In genomic region chr1:64471218-64471719, GRCh38 we compare ENCODE assay signal across 10 cellular contexts. TPM values are rescaled to one million over a fixed set of nuclear protein-coding genes. Genes with fewer than 3 reads are reported as not detected.
DNase-seq lines count a peak whose midpoint lies in the region; ATAC-seq, FAIRE-seq and TF ChIP-seq lines count a peak whose summit lies in the region.
"Had no signal": no experiment of that assay in that cellular context is flagged by ENCODE, and none has a peak within 500 bp of the region (broad histone marks: within the 10 kb centered on the region; RNA-seq: fewer than 3 reads in every experiment).

No MANE protein-coding gene starts in this region.

- ATAC-seq in GM18909 (IDR thresholded peaks at IDR 0.05; ENCODE audit: poor library complexity, unreplicated experiment): no peak

- H2AK5ac ChIP-seq in H1 (ENCODE audit: low read depth, low read length): no peak overlapping the region

- H3K9ac ChIP-seq in SK-N-SH (peak overlapping the region; percentile 75; the same call in 1 of the 2 replicates), H1 (replicated peaks in 1 of 4; ENCODE audit: extremely low read depth in 1 of 4, low read depth in 3 of 4, low read length in 3 of 4) (peak overlapping the region; percentile 44 to 86 (median 62))

- H4K91ac ChIP-seq in H1 (replicated peaks; ENCODE audit: insufficient read length, low read length): peak overlapping the region; percentile 90

- no peak overlapping the region for H3K23ac ChIP-seq in H1 (ENCODE audit: insufficient read length)

- FAIRE-seq in H1 (lab: Jason Lieb, UNC): no peak
- FAIRE-seq: TTC549 had no signal

- no peak overlapping the region for H3K14ac ChIP-seq in H1 (ENCODE audit: insufficient read length)

- H3K27me3 ChIP-seq in SK-N-SH (ENCODE audit: insufficient read depth) (no peaks in the 10 kb centered on the region), H1 (replicated peaks in 1 of 4; ENCODE audit: control insufficient read depth in 3 of 4, extremely low read depth in 1 of 4, insufficient read depth in 3 of 4, low read length in 3 of 4) (peaks cover 0 to 10% (median 2%) of the 10 kb centered on the region in 4 experiments; a peak in 3 of 7 replicates), transverse colon (peaks cover 52% of the 10 kb centered on the region)

- H3K4me2 ChIP-seq in SK-N-SH (peak overlapping the region; percentile 85), H1 (ENCODE audit: insufficient read depth in 1 of 2, low read depth in 2 of 2, low read length in 2 of 2) (peak overlapping the region; percentile 77 to 81)

- 0 out of 2 replicates have a peak overlapping the region, but pooled peaks have one; percentile 12 for H2BK15ac ChIP-seq in H1 (ENCODE audit: low read length)

- in situ Hi-C loops in transverse colon (cut with MboI; ENCODE audit: low pct_ligation_motif_present in 1 of 4, low pct_unique_long_range_greater_than_20kb in 1 of 4, low sequenced_read_pairs in 3 of 4): loop anchor here in 2 of 4 donors (25.0 kb wide), 1 partner anchor 191 kb away; no protein-coding TSS in a partner anchor

- H3K23me2 ChIP-seq in H1 (ENCODE audit: low read depth, low read length): peaks cover 24% of the 10 kb centered on the region

- peak overlapping the region; percentile 100 for H2AFZ ChIP-seq in SK-N-SH (ENCODE audit: low read depth)
- H2AFZ ChIP-seq in H1 (ENCODE audit: low read length): no peak overlapping the region

- peak overlapping the region; percentile 78 for H3K56ac ChIP-seq in H1 (replicated peaks; ENCODE audit: insufficient read length, low read depth, low read length)

- peak overlapping the region; percentile 76 for H2BK20ac ChIP-seq in H1 (ENCODE audit: low read length)

- POLR2A ChIA-PET in SK-N-SH (lab: Yijun Ruan, JAX) (no interaction called here), H1 (lab: Charles Lee; ENCODE audit: partially characterized antibody) (interaction anchor here (1.4 to 3.6 kb wide), 4 partner anchors 17 to 35 kb away, joined by 4 to 27 read pairs (median 16); no protein-coding TSS in a partner anchor)

- H3K4me3 ChIP-seq in SK-N-SH (ENCODE audit: low read depth in 2 of 2, low read length in 1 of 2) (peak overlapping the region; percentile 79 to 83), H1 (ENCODE audit: extremely low read depth in 1 of 4, insufficient read depth in 2 of 4, low read depth in 3 of 4, low read length in 4 of 4) (peak overlapping the region; percentile 76 to 94 (median 90)), mesodermal cell (ENCODE audit: extremely low read depth, insufficient read depth, low read length, poor library complexity, severe bottlenecking) (peak overlapping the region; percentile 78), transverse colon (peak overlapping the region; percentile 58 to 70 (median 67))

- H3K36me3 ChIP-seq in SK-N-SH (replicated peaks in 1 of 2; ENCODE audit: control insufficient read depth in 1 of 2, insufficient read depth in 2 of 2, low read length in 1 of 2) (no peaks in the 10 kb centered on the region), H1 (ENCODE audit: control insufficient read depth in 2 of 4, insufficient read depth in 4 of 4, low read length in 3 of 4) (peaks cover 0 to 6% (median 0%) of the 10 kb centered on the region in 4 experiments; a peak in 1 of 8 replicates), mesodermal cell (ENCODE audit: control insufficient read depth, insufficient read depth, low read length) (no peaks in the 10 kb centered on the region), transverse colon (no peaks in the 10 kb centered on the region)

- TF ChIP-seq RAD21 in SK-N-SH (IDR thresholded peaks at IDR 0.05; ENCODE audit: low read length) (no peak), H1 (IDR thresholded peaks at IDR 0.05 in 1 of 2, conservative IDR thresholded peaks at IDR 0.05 in 1 of 2; ENCODE audit: low read depth in 2 of 2, low read length in 2 of 2) (no peak)

- peak overlapping the region; percentile 80 for H2BK5ac ChIP-seq in H1 (ENCODE audit: low read depth, low read length)

- H3F3A ChIP-seq in SK-N-SH (replicated peaks; ENCODE audit: insufficient read depth): peaks cover 1% of the 10 kb centered on the region

- no peak; a peak in 1 of 3 replicates for TF ChIP-seq POLR2A in H1 (IDR thresholded peaks at IDR 0.05; ENCODE audit: control extremely low read depth in 1 of 2, low read depth in 2 of 2, low read length in 2 of 2)
- TF ChIP-seq POLR2A in transverse colon (IDR thresholded peaks at IDR 0.05): no peak

- peak overlapping the region; percentile 68 for H4K5ac ChIP-seq in H1 (ENCODE audit: insufficient read length, low read depth, low read length)

- H3K27ac ChIP-seq in SK-N-SH (ENCODE audit: low read depth in 2 of 2, low read length in 1 of 2): peak overlapping the region in 1 of 2 experiments; percentile 87; a peak in 2 of 4 replicates
- no peak overlapping the region for H3K27ac ChIP-seq in H1 (ENCODE audit: low read depth, low read length)
- peak overlapping the region; percentile 51 for H3K27ac ChIP-seq in mesodermal cell (ENCODE audit: low read depth, low read length, severe bottlenecking)
- H3K27ac ChIP-seq in transverse colon: peak overlapping the region; percentile 76 to 89 (median 82)
- H3K27ac ChIP-seq: C4-2B had no signal

- 4% methylated on average over 31 of the region's 35 CpGs for WGBS in SK-N-SH (ENCODE audit: low lambda C conversion rate)
- WGBS in H1 (ENCODE audit: extremely low coverage in 1 of 2, insufficient coverage in 1 of 2, insufficient read length in 1 of 2, insufficient replicate concordance in 2 of 2, low coverage in 1 of 2, low lambda C conversion rate in 2 of 2, missing lambda C conversion rate in 1 of 2), 2 experiments: 0% methylated on average over 34 of the region's 35 CpGs; no CpG with 5 or more reads in 1 of the 2 experiments
- 0% methylated on average over 21 to 24 of the region's 35 CpGs for WGBS in mesodermal cell (ENCODE audit: insufficient coverage in 2 of 2), 2 experiments
- 0 to 5% methylated on average over 3 to 35 of the region's 35 CpGs for WGBS in transverse colon (ENCODE audit: low coverage in 1 of 2), 2 donors

- peak overlapping the region; percentile 64 for H3K4ac ChIP-seq in H1 (replicated peaks; ENCODE audit: insufficient read length, low read depth, low read length)

- no peaks in the 10 kb centered on the region for H4K20me1 ChIP-seq in SK-N-SH (ENCODE audit: insufficient read depth)
- H4K20me1 ChIP-seq in H1 (replicated peaks in 1 of 2; ENCODE audit: control insufficient read depth in 1 of 2, insufficient read depth in 2 of 2, low read length in 2 of 2): peaks cover 0 to 9% of the 10 kb centered on the region in 2 experiments

- DNase-seq in NCI-H1436 (lab: John Stamatoyannopoulos, UW) (peak; percentile 3), NCI-H1436 treated with DMSO at 0.1 percent for 48 hours (lab: John Stamatoyannopoulos, UW) (no peak), SK-N-SH (peak; percentile 85), H1 (ENCODE audit: low read depth in 1 of 2, low spot score in 2 of 2) (peak in 1 of 2 experiments; percentile 67), transverse colon (peak; percentile 20), mucosa of gallbladder (ENCODE audit: low spot score) (no peak)

- CTCF ChIA-PET in SK-N-SH (lab: Yijun Ruan, JAX): interaction anchor here (0.7 to 1.1 kb wide), 3 partner anchors 34 to 205 kb away, joined by 3 to 4 read pairs (median 3); no protein-coding TSS in a partner anchor
- CTCF ChIA-PET in H1 (lab: Charles Lee; ENCODE audit: partially characterized antibody): interaction anchor here (1.5 kb wide), 1 partner anchor 18 kb away, joined by 3 read pairs; no protein-coding TSS in a partner anchor

- no peak for TF ChIP-seq CTCF in SK-N-SH (IDR thresholded peaks at IDR 0.05)
- no peak for TF ChIP-seq CTCF in H1 (IDR thresholded peaks at IDR 0.05; ENCODE audit: control extremely low read depth in 1 of 3, insufficient read depth in 1 of 3, low read depth in 1 of 3, low read length in 3 of 3)
- TF ChIP-seq CTCF in transverse colon (IDR thresholded peaks at IDR 0.05): no peak

- no peaks in the 10 kb centered on the region; the same call in 1 of the 2 replicates for H3K79me1 ChIP-seq in H1 (ENCODE audit: low read depth, low read length)

- peak overlapping the region; percentile 91; the same call in 1 of the 2 replicates for H2BK12ac ChIP-seq in H1 (ENCODE audit: low read depth, low read length)

- H3K9me2 ChIP-seq in SK-N-SH: no peaks in the 10 kb centered on the region

- H3K4me1 ChIP-seq in SK-N-SH (ENCODE audit: control insufficient read depth in 1 of 2, insufficient read depth in 2 of 2, low read depth in 1 of 2, low read length in 1 of 2): peaks cover 12 to 25% of the 10 kb centered on the region in 2 experiments
- H3K4me1 ChIP-seq in H1 (replicated peaks in 1 of 4; ENCODE audit: control insufficient read depth in 3 of 4, insufficient read depth in 4 of 4, low read length in 3 of 4): peaks cover 14 to 26% (median 19%) of the 10 kb centered on the region in 4 experiments
- H3K4me1 ChIP-seq in mesodermal cell (ENCODE audit: control insufficient read depth, insufficient read depth, low read length, poor library complexity, severe bottlenecking): peaks cover 35% of the 10 kb centered on the region
- peaks cover 4 to 40% (median 21%) of the 10 kb centered on the region in 4 donors for H3K4me1 ChIP-seq in transverse colon

- TF ChIP-seq EP300 in SK-N-SH (IDR thresholded peaks at IDR 0.05; ENCODE audit: borderline replicate concordance in 1 of 2, low read depth in 1 of 2, low read length in 1 of 2) (no peak), H1 (IDR thresholded peaks at IDR 0.05; ENCODE audit: borderline replicate concordance in 1 of 2, low read depth in 2 of 2, low read length in 2 of 2) (no peak), transverse colon (IDR thresholded peaks at IDR 0.05; ENCODE audit: low read depth) (no peak)

- no peak overlapping the region; the same call in 1 of the 2 replicates for H4K8ac ChIP-seq in H1 (ENCODE audit: extremely low read depth, insufficient read depth, low read length)

- H3K18ac ChIP-seq in H1 (ENCODE audit: extremely low read depth, low read length): peak overlapping the region; percentile 93

- no peaks in the 10 kb centered on the region for H3K9me3 ChIP-seq in SK-N-SH
- no peaks in the 10 kb centered on the region for H3K9me3 ChIP-seq in H1 (ENCODE audit: insufficient read depth in 2 of 2, low read depth in 1 of 2, low read length in 1 of 2)
- no peaks in the 10 kb centered on the region for H3K9me3 ChIP-seq in mesodermal cell (ENCODE audit: control insufficient read depth, low read length)
- no peaks in the 10 kb centered on the region for H3K9me3 ChIP-seq in transverse colon

- intact Hi-C loops in transverse colon (cut with DNase I; ENCODE audit: low total_unique reads): loop anchor here (10.0 kb wide), 1 partner anchor 74 kb away; no protein-coding TSS in a partner anchor

- peaks cover 18% of the 10 kb centered on the region; the same call in 1 of the 2 replicates for H3K79me2 ChIP-seq in SK-N-SH (ENCODE audit: insufficient read depth)
- peaks cover 23 to 52% of the 10 kb centered on the region in 2 experiments for H3K79me2 ChIP-seq in H1 (ENCODE audit: control insufficient read depth in 1 of 2, insufficient read depth in 2 of 2, low read length in 2 of 2)

- H2BK120ac ChIP-seq in H1 (replicated peaks; ENCODE audit: low read depth, low read length): peak overlapping the region; percentile 77

RNA-seq across cellular contexts. Expression of gene CACHD1, which starts 1.3 kb away (rescaled TPM):
- polyA plus RNA-seq in SK-N-SH (2012; rRNA removed) (2.2 and 2.4 TPM in 2 replicates), H1 (2011; rRNA removed) (22.2 and 26.4 TPM in 2 replicates)
- 3.2 TPM in 2 replicates for polyA plus RNA-seq in SK-N-SH (2012; cell fraction: cytosol; rRNA removed)
- polyA plus RNA-seq in SK-N-SH (2012; cell fraction: nucleus; rRNA removed): 3.7 and 4.7 TPM in 2 replicates
- total RNA-seq in H1 (2021; fragmentation: NEBNext Ultra II Directional; extraction: Animal tissue kit (Norgen Biotek cat#: 25700)): 42.5 and 44.7 TPM in 2 replicates
- 24.2 TPM for polyA plus RNA-seq in H1 (2011; cell fraction: cytosol; rRNA removed)
- 42.0 TPM for polyA plus RNA-seq in H1 (2011; cell fraction: nucleus; rRNA removed)
- polyA plus RNA-seq in H1 (2012, experiment 1 of 2): 28.5 to 35.1 TPM (median 34.0 TPM) in 4 replicates
- polyA plus RNA-seq in H1 (2012, experiment 2 of 2): 2.8 TPM
- 33.0 TPM for polyA plus RNA-seq in H1 (2013, experiment 1 of 2)
- polyA plus RNA-seq in H1 (2013, experiment 2 of 2): 31.4 TPM
- polyA minus RNA-seq in H1 (2011; rRNA and poly(A)+ RNA removed): 71.1 and 85.3 TPM in 2 replicates
- polyA minus RNA-seq in H1 (2011; cell fraction: cytosol; rRNA and poly(A)+ RNA removed): 39.4 TPM
- 70.3 TPM for polyA minus RNA-seq in H1 (2011; cell fraction: nucleus; rRNA and poly(A)+ RNA removed)
- 32.7 TPM for polyA plus RNA-seq in mesodermal cell (2013, experiment 1 of 2)
- polyA plus RNA-seq in mesodermal cell (2013, experiment 2 of 2): 28.1 TPM
- total RNA-seq in transverse colon (1 to 10 TPM in 3 of 4 donors, not detected in 1; 1.6 to 3.2 (median 2.2) TPM), mucosa of gallbladder (3.8 TPM)

Comparison
In these comparisons a context has a peak if more than half of its experiments do, and no peak if none do; other contexts are left out.
1. DNase-seq: peak in NCI-H1436 (single experiment), SK-N-SH (single experiment) and transverse colon (single experiment); none in NCI-H1436 treated with DMSO at 0.1 percent for 48 hours (single experiment) and mucosa of gallbladder (single experiment).
2. Peak in every context shown above with its lines, with median percentiles within 50 percentile points of each other: H3K4me3 ChIP-seq.